Comparison of ENCODE assay signal across 13 cellular contexts in the genomic region with DNA sequence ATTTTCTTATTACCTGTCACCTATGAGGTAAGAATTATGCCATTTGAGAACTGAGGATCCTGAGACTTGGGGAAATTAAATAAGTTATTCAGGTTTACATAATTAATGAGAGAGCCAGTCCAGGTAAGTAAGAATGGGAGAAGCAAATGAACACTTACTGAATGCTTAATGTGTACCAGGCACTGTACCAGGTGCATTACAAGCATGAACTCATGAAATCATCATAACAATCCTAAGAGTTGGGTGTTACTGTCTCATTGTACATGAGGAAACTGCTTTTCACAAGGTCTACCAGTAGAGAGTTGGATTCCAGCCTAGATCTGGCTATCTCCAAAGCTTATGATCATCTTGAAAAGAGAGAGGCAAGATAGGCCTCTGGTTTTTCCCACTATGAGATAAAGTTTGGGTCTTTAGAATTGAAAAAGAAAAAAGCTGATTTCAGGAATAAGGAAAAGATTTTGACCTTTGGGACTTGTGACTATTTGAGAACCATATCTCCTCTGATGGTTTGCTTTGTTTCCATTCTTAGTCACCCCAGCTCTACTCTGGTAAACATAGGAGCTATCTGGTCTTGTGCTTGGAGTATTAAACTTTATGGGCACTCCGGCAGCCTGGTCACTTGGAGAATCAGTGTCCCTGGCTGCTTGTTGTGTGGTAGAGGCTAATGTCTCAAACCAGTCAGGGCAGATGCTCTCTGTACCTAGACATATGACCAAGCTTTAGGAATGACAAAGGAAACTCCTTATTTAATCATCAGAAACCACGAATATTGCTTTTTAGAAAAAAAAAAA. TPM values are rescaled to one million over a fixed set of nuclear protein-coding genes. Genes with fewer than 3 reads are reported as not detected.
"Had no signal": no experiment of that assay in that cellular context is flagged by ENCODE, and none has a peak within 500 bp of the region (broad histone marks: within the 10 kb centered on the region; RNA-seq: fewer than 3 reads in every experiment).

No MANE protein-coding gene starts in this region.

- H3K27ac ChIP-seq: epithelial cell of prostate, left lung, testis had no signal

- H3K4me1 ChIP-seq: left lung, testis had no signal

- DNase-seq: activated CD4-positive, alpha-beta T cell treated with anti-CD3 and anti-CD28 coated beads, Interleukin-2, amount 10 ng/mL, durations not matched to agents 7 days and 5 days; activated CD4-positive, CD25-positive, alpha-beta regulatory T cell; activated CD8-positive, alpha-beta memory T cell treated with anti-CD3 and anti-CD28 coated beads for 24 hours; activated naive CD4-positive, alpha-beta T cell treated with Interleukin-2 at 50 U/mL for 16 hours; central memory CD4-positive, alpha-beta T cell; effector memory CD4-positive, alpha-beta T cell; left lung; stimulated activated CD4-positive, alpha-beta T cell treated with anti-CD3 and anti-CD28 coated beads, Interleukin-4, amount 100 ng/mL, for 4 hours; stimulated activated naive CD8-positive, alpha-beta T cell treated with anti-CD3 and anti-CD28 coated beads, Interleukin-15, amount 100 ng/mL, for 72 hours; testis had no signal

- H3K27me3 ChIP-seq: left lung, testis had no signal

- H3K9me3 Mint-ChIP-seq: activated CD4-positive, alpha-beta T cell treated with anti-CD3 and anti-CD28 coated beads, Interleukin-2, amount 10 ng/mL, durations not matched to agents 7 days and 5 days; stimulated activated naive CD8-positive, alpha-beta T cell treated with anti-CD3 and anti-CD28 coated beads, Interleukin-15, amount 100 ng/mL, for 72 hours; T-helper 1 cell treated with Interleukin-12 subunit alpha and Interleukin-12 subunit beta and Interleukin-4 antibody, amounts not matched to agents 30 μg/mL and 1 μg/mL, for 36 hours had no signal

- H3K27ac Mint-ChIP-seq: activated CD4-positive, alpha-beta T cell treated with anti-CD3 and anti-CD28 coated beads, Interleukin-2, amount 10 ng/mL, durations not matched to agents 7 days and 5 days; stimulated activated naive CD8-positive, alpha-beta T cell treated with anti-CD3 and anti-CD28 coated beads, Interleukin-15, amount 100 ng/mL, for 72 hours; T-helper 1 cell treated with Interleukin-12 subunit alpha and Interleukin-12 subunit beta and Interleukin-4 antibody, amounts not matched to agents 30 μg/mL and 1 μg/mL, for 36 hours had no signal

- H3K36me3 ChIP-seq: left lung had no signal

- H3K9me3 ChIP-seq: left lung, testis had no signal

- H3K4me3 Mint-ChIP-seq: activated CD4-positive, alpha-beta T cell treated with anti-CD3 and anti-CD28 coated beads, Interleukin-2, amount 10 ng/mL, durations not matched to agents 7 days and 5 days; stimulated activated naive CD8-positive, alpha-beta T cell treated with anti-CD3 and anti-CD28 coated beads, Interleukin-15, amount 100 ng/mL, for 72 hours; T-helper 1 cell treated with Interleukin-12 subunit alpha and Interleukin-12 subunit beta and Interleukin-4 antibody, amounts not matched to agents 30 μg/mL and 1 μg/mL, for 36 hours had no signal

- H3K4me3 ChIP-seq: left lung, testis had no signal

- ATAC-seq: left lung; stimulated activated naive CD8-positive, alpha-beta T cell treated with anti-CD3 and anti-CD28 coated beads, Interleukin-15, amount 100 ng/mL, for 72 hours had no signal

- H3K4me1 Mint-ChIP-seq: activated CD4-positive, alpha-beta T cell treated with anti-CD3 and anti-CD28 coated beads, Interleukin-2, amount 10 ng/mL, durations not matched to agents 7 days and 5 days; stimulated activated naive CD8-positive, alpha-beta T cell treated with anti-CD3 and anti-CD28 coated beads, Interleukin-15, amount 100 ng/mL, for 72 hours had no signal

RNA-seq across cellular contexts. Expression of a gene that starts 48.0 kb away (rescaled TPM):
- total RNA-seq: activated CD4-positive, alpha-beta T cell treated with anti-CD3 and anti-CD28 coated beads, Interleukin-2, amount 10 ng/mL, durations not matched to agents 7 days and 5 days; mesenteric fat pad had no signal
